Comparison of ENCODE assay signal across 20 cellular contexts in the genomic region with DNA sequence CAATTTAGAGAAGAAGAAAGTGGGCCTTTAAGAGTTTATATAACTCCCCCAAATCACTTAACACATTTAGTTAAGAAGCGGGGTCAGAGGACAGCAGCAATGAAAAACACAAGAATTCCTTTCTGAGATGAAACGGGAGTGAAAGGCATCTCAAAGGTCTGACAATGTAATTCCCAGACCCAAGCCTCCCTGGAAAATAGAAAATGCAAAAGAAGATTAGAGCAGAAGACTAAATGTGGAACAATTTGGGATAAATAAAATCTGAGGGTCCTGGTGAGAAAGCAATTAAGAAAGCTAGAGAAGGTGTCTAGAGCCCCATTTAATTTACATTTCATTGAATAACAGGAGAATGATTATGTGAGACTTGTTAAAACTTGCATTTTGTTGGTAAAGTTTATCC. TPM values are rescaled to one million over a fixed set of nuclear protein-coding genes. Genes with fewer than 3 reads are reported as not detected.
DNase-seq lines count a peak whose midpoint lies in the region; ATAC-seq, FAIRE-seq and TF ChIP-seq lines count a peak whose summit lies in the region.
"Had no signal": no experiment of that assay in that cellular context is flagged by ENCODE, and none has a peak within 500 bp of the region (broad histone marks: within the 10 kb centered on the region; RNA-seq: fewer than 3 reads in every experiment).

No MANE protein-coding gene starts in this region.

- no peaks in the 10 kb centered on the region for H3K9me3 Mint-ChIP-seq in activated T-cell treated with anti-CD3 and anti-CD28 coated beads, Interleukin-2, amount 50 U/mL, for 24 hours
- no peaks in the 10 kb centered on the region for H3K9me3 Mint-ChIP-seq in activated T-helper 1 cell treated with anti-CD3 and anti-CD28 coated beads, Interleukin-12 subunit alpha, Interleukin-12 subunit beta, Interleukin-2, Interleukin-4 antibody, amounts not matched to agents 30 ng/mL and 10 ng/mL and 1 ng/mL, durations not matched to agents 14 hours and 24 hours and 36 hours
- H3K9me3 Mint-ChIP-seq in neural progenitor cell: no peaks in the 10 kb centered on the region

- no peak for TF ChIP-seq CTCF in neural progenitor cell (IDR thresholded peaks at IDR 0.05)
- no peak for TF ChIP-seq CTCF in pancreas (IDR thresholded peaks at IDR 0.05)
- no peak for TF ChIP-seq CTCF in D721Med (IDR thresholded peaks at IDR 0.05; ENCODE audit: insufficient read depth, missing control alignments)

- no peak for DNase-seq in activated T-cell treated with anti-CD3 and anti-CD28 coated beads, Interleukin-2, amount 50 U/mL, for 24 hours
- DNase-seq in activated T-cell treated with anti-CD3 and anti-CD28 coated beads, Interleukin-2, amount 50 U/mL, for 1 hour: no peak
- DNase-seq in HAP-1 (ENCODE audit: low spot score in 2 of 2): peak; percentile 42 to 93
- no peak for DNase-seq in activated T-helper 1 cell treated with anti-CD3 and anti-CD28 coated beads, Interleukin-12 subunit alpha, Interleukin-12 subunit beta, Interleukin-2, Interleukin-4 antibody, amounts not matched to agents 30 ng/mL and 10 ng/mL and 1 ng/mL, durations not matched to agents 14 hours and 24 hours and 36 hours (ENCODE audit: low spot score)
- no peak for DNase-seq in neural progenitor cell (ENCODE audit: low spot score)
- DNase-seq in pancreas: no peak
- DNase-seq in D721Med (ENCODE audit: insufficient read length, low spot score): no peak
- DNase-seq: DMS 273 treated with DMSO at 0.1 percent for 48 hours; GF-D8; NCI-H1417 treated with DMSO at 0.1 percent for 48 hours; NCI-H1930; NCI-H2171; NCI-H446 treated with DMSO at 0.1 percent for 48 hours; NK-92 treated with Interleukin-12 subunit alpha and Interleukin-12 subunit beta, amount 100 ng/mL, for 24 hours had no signal

- FAIRE-seq in pancreas (lab: Jason Lieb, UNC): no peak
- FAIRE-seq in D721Med (lab: Jason Lieb, UNC): no peak
- FAIRE-seq: A549, H54 had no signal

- H3K4me1 ChIP-seq in HAP-1 (peaks cover 31% of the 10 kb centered on the region), neural progenitor cell (peaks cover 26% of the 10 kb centered on the region), pancreas (peaks cover 5 to 25% (median 21%) of the 10 kb centered on the region in 3 donors)
- H3K4me1 ChIP-seq: A549 had no signal

- H3K9ac ChIP-seq in neural progenitor cell: no peak overlapping the region

- H4K20me1 ChIP-seq in neural progenitor cell (ENCODE audit: low read depth): no peaks in the 10 kb centered on the region

- H3K27me3 Mint-ChIP-seq in activated T-cell treated with anti-CD3 and anti-CD28 coated beads, Interleukin-2, amount 50 U/mL, for 24 hours: peaks cover 26% of the 10 kb centered on the region
- no peaks in the 10 kb centered on the region for H3K27me3 Mint-ChIP-seq in activated T-helper 1 cell treated with anti-CD3 and anti-CD28 coated beads, Interleukin-12 subunit alpha, Interleukin-12 subunit beta, Interleukin-2, Interleukin-4 antibody, amounts not matched to agents 30 ng/mL and 10 ng/mL and 1 ng/mL, durations not matched to agents 14 hours and 24 hours and 36 hours (ENCODE audit: insufficient read depth)
- peaks cover 4% of the 10 kb centered on the region for H3K27me3 Mint-ChIP-seq in neural progenitor cell (ENCODE audit: insufficient read depth, low read depth)

- H3K36me3 Mint-ChIP-seq in activated T-cell treated with anti-CD3 and anti-CD28 coated beads, Interleukin-2, amount 50 U/mL, for 24 hours (ENCODE audit: low read depth): no peaks in the 10 kb centered on the region
- H3K36me3 Mint-ChIP-seq in activated T-helper 1 cell treated with anti-CD3 and anti-CD28 coated beads, Interleukin-12 subunit alpha, Interleukin-12 subunit beta, Interleukin-2, Interleukin-4 antibody, amounts not matched to agents 30 ng/mL and 10 ng/mL and 1 ng/mL, durations not matched to agents 14 hours and 24 hours and 36 hours (ENCODE audit: low read depth): peaks cover 2% of the 10 kb centered on the region
- no peaks in the 10 kb centered on the region for H3K36me3 Mint-ChIP-seq in neural progenitor cell

- ATAC-seq in pancreas (no peak), HG03354 (IDR thresholded peaks at IDR 0.05; ENCODE audit: poor library complexity, severe bottlenecking, unreplicated experiment) (no peak)
- ATAC-seq: A549 had no signal

- no peak overlapping the region for H3K4me3 ChIP-seq in HAP-1
- no peak overlapping the region for H3K4me3 ChIP-seq in neural progenitor cell
- H3K4me3 ChIP-seq in pancreas: no peak overlapping the region
- H3K4me3 ChIP-seq: A549 had no signal

- H3K27ac Mint-ChIP-seq in activated T-cell treated with anti-CD3 and anti-CD28 coated beads, Interleukin-2, amount 50 U/mL, for 24 hours: peak overlapping the region; percentile 8
- peak overlapping the region; percentile 52 for H3K27ac Mint-ChIP-seq in activated T-helper 1 cell treated with anti-CD3 and anti-CD28 coated beads, Interleukin-12 subunit alpha, Interleukin-12 subunit beta, Interleukin-2, Interleukin-4 antibody, amounts not matched to agents 30 ng/mL and 10 ng/mL and 1 ng/mL, durations not matched to agents 14 hours and 24 hours and 36 hours
- H3K27ac Mint-ChIP-seq in neural progenitor cell: no peak overlapping the region

- peaks cover 10% of the 10 kb centered on the region for H3F3A ChIP-seq in neural progenitor cell (ENCODE audit: low read depth)

- H3K27me3 ChIP-seq in HAP-1 (ENCODE audit: low read depth) (peaks cover 6% of the 10 kb centered on the region; the same call in 1 of the 2 replicates), neural progenitor cell (no peaks in the 10 kb centered on the region), pancreas (no peaks in the 10 kb centered on the region)

- H3K27ac ChIP-seq in neural progenitor cell: peak overlapping the region; percentile 61
- H3K27ac ChIP-seq in pancreas: no peak overlapping the region
- H3K27ac ChIP-seq: A549, C4-2B had no signal

- H3K79me2 ChIP-seq in neural progenitor cell (ENCODE audit: low read depth): no peaks in the 10 kb centered on the region

- intact Hi-C loops in activated T-helper 1 cell treated with anti-CD3 and anti-CD28 coated beads, Interleukin-12 subunit alpha, Interleukin-12 subunit beta, Interleukin-2, Interleukin-4 antibody, amounts not matched to agents 30 ng/mL and 10 ng/mL and 1 ng/mL, durations not matched to agents 14 hours and 24 hours and 36 hours (cut with micrococcal nuclease): loop anchor here (5.0 to 10.0 kb wide), 6 partner anchors 333 to 1807 kb away; partner anchors contain the start of genes CDKL2, MRPL1, RCHY1 and THAP6
- intact Hi-C loops in pancreas (cut with DNase I): no loop called here

- no peak overlapping the region for H3K4me3 Mint-ChIP-seq in activated T-cell treated with anti-CD3 and anti-CD28 coated beads, Interleukin-2, amount 50 U/mL, for 24 hours
- peak overlapping the region; percentile 23 for H3K4me3 Mint-ChIP-seq in activated T-helper 1 cell treated with anti-CD3 and anti-CD28 coated beads, Interleukin-12 subunit alpha, Interleukin-12 subunit beta, Interleukin-2, Interleukin-4 antibody, amounts not matched to agents 30 ng/mL and 10 ng/mL and 1 ng/mL, durations not matched to agents 14 hours and 24 hours and 36 hours
- H3K4me3 Mint-ChIP-seq in neural progenitor cell: no peak overlapping the region

- H3K4me1 Mint-ChIP-seq in activated T-cell treated with anti-CD3 and anti-CD28 coated beads, Interleukin-2, amount 50 U/mL, for 24 hours (ENCODE audit: low read depth): peaks cover 53% of the 10 kb centered on the region
- peaks cover 61% of the 10 kb centered on the region for H3K4me1 Mint-ChIP-seq in activated T-helper 1 cell treated with anti-CD3 and anti-CD28 coated beads, Interleukin-12 subunit alpha, Interleukin-12 subunit beta, Interleukin-2, Interleukin-4 antibody, amounts not matched to agents 30 ng/mL and 10 ng/mL and 1 ng/mL, durations not matched to agents 14 hours and 24 hours and 36 hours (ENCODE audit: low read depth)
- H3K4me1 Mint-ChIP-seq in neural progenitor cell: peaks cover 14% of the 10 kb centered on the region

- H3K9me3 ChIP-seq in HAP-1 (no peaks in the 10 kb centered on the region), neural progenitor cell (ENCODE audit: low read depth) (no peaks in the 10 kb centered on the region), pancreas (no peaks in the 10 kb centered on the region)
- H3K9me3 ChIP-seq: A549 had no signal

- in situ Hi-C loops in HAP-1 (cut with MboI; ENCODE audit: low sequenced_read_pairs): no loop called here

- peak overlapping the region; percentile 69 for H2AFZ ChIP-seq in neural progenitor cell (replicated peaks)

- no peaks in the 10 kb centered on the region for H3K36me3 ChIP-seq in HAP-1 (replicated peaks)
- no peaks in the 10 kb centered on the region for H3K36me3 ChIP-seq in neural progenitor cell
- no peaks in the 10 kb centered on the region for H3K36me3 ChIP-seq in pancreas

- peak overlapping the region; percentile 10 for H3K4me2 ChIP-seq in neural progenitor cell
- H3K4me2 ChIP-seq: A549 had no signal

- WGBS in pancreas, 2 donors: 79 to 82% methylated on average over 2 of the region's 2 CpGs

RNA-seq across cellular contexts. Expression of gene ART3, which starts 19.1 kb away (rescaled TPM):
- total RNA-seq in activated T-helper 1 cell treated with anti-CD3 and anti-CD28 coated beads, Interleukin-12 subunit alpha, Interleukin-12 subunit beta, Interleukin-2, Interleukin-4 antibody, amounts not matched to agents 30 ng/mL and 10 ng/mL and 1 ng/mL, durations not matched to agents 14 hours and 24 hours and 36 hours: 0.47 and 0.49 TPM in 2 replicates
- total RNA-seq in neural progenitor cell (ENCODE audit: low replicate concordance) (not detected in 2 replicates), pancreas (1 to 10 TPM in 5 of 6 donors, under 1 TPM in 1; 0.32 to 7.5 (median 4.9) TPM)
- 10 to 100 TPM in 1 of 2 donors, 1 to 10 TPM in 1; 2.5 to 14.4 TPM for polyA plus RNA-seq in pancreas
- total RNA-seq: Daoy, HT-29 had no signal
- polyA plus RNA-seq: A549 had no signal

RNA-seq across cellular contexts. Expression of gene CXCL11, which starts 19.6 kb away (rescaled TPM):
- total RNA-seq in activated T-helper 1 cell treated with anti-CD3 and anti-CD28 coated beads, Interleukin-12 subunit alpha, Interleukin-12 subunit beta, Interleukin-2, Interleukin-4 antibody, amounts not matched to agents 30 ng/mL and 10 ng/mL and 1 ng/mL, durations not matched to agents 14 hours and 24 hours and 36 hours: not detected in 2 replicates
- not detected in 2 replicates for total RNA-seq in neural progenitor cell (ENCODE audit: low replicate concordance)
- total RNA-seq in pancreas: 1 to 10 TPM in 4 of 6 donors, under 1 TPM in 2; 0.13 to 3.7 (median 2.2) TPM
- under 1 TPM; 0.72 to 0.73 TPM for polyA plus RNA-seq in pancreas
- polyA plus RNA-seq: A549 had no signal

RNA-seq across cellular contexts. Expression of gene CXCL10, which starts 32.1 kb away (rescaled TPM):
- total RNA-seq in activated T-helper 1 cell treated with anti-CD3 and anti-CD28 coated beads, Interleukin-12 subunit alpha, Interleukin-12 subunit beta, Interleukin-2, Interleukin-4 antibody, amounts not matched to agents 30 ng/mL and 10 ng/mL and 1 ng/mL, durations not matched to agents 14 hours and 24 hours and 36 hours: 6.5 and 6.6 TPM in 2 replicates
- total RNA-seq in neural progenitor cell (ENCODE audit: low replicate concordance): not detected in 2 replicates
- total RNA-seq in pancreas: 1 to 10 TPM in 1 of 6 donors, under 1 TPM in 2, not detected in 3; 0.38 to 1.7 (median 0.83) TPM
- under 1 TPM; 0.19 to 0.34 TPM for polyA plus RNA-seq in pancreas
- polyA plus RNA-seq: A549 had no signal

RNA-seq across cellular contexts. Expression of gene CXCL9, which starts 48.1 kb away (rescaled TPM):
- 0.10 TPM in 2 replicates for total RNA-seq in activated T-helper 1 cell treated with anti-CD3 and anti-CD28 coated beads, Interleukin-12 subunit alpha, Interleukin-12 subunit beta, Interleukin-2, Interleukin-4 antibody, amounts not matched to agents 30 ng/mL and 10 ng/mL and 1 ng/mL, durations not matched to agents 14 hours and 24 hours and 36 hours
- total RNA-seq in neural progenitor cell (ENCODE audit: low replicate concordance) (not detected in 2 replicates), pancreas (under 1 TPM in 5 of 6 donors, not detected in 1; 0.05 to 0.87 (median 0.16) TPM)
- under 1 TPM; 0.15 to 0.21 TPM for polyA plus RNA-seq in pancreas
- total RNA-seq: Daoy, HT-29 had no signal
- polyA plus RNA-seq: A549 had no signal

Comparison
In these comparisons a context has a peak if more than half of its experiments do, and no peak if none do; other contexts are left out.
1. DNase-seq: peak in HAP-1 (2 of 2); none in activated T-cell treated with anti-CD3 and anti-CD28 coated beads, Interleukin-2, amount 50 U/mL, for 24 hours (single experiment), activated T-cell treated with anti-CD3 and anti-CD28 coated beads, Interleukin-2, amount 50 U/mL, for 1 hour (single experiment), activated T-helper 1 cell treated with anti-CD3 and anti-CD28 coated beads, Interleukin-12 subunit alpha, Interleukin-12 subunit beta, Interleukin-2, Interleukin-4 antibody, amounts not matched to agents 30 ng/mL and 10 ng/mL and 1 ng/mL, durations not matched to agents 14 hours and 24 hours and 36 hours (single experiment), neural progenitor cell (single experiment), pancreas (0 of 6) and D721Med (single experiment).